In genomic region chr5:96972599-96973334, GRCh38 we compare ENCODE assay signal across 19 cellular contexts. TPM values are rescaled to one million over a fixed set of nuclear protein-coding genes. Genes with fewer than 3 reads are reported as not detected.
DNase-seq lines count a peak whose midpoint lies in the region; ATAC-seq and TF ChIP-seq lines count a peak whose summit lies in the region.
"Had no signal": no experiment of that assay in that cellular context is flagged by ENCODE, and none has a peak within 500 bp of the region (broad histone marks: within the 10 kb centered on the region; RNA-seq: fewer than 3 reads in every experiment).

No MANE protein-coding gene starts in this region.

- H3K9me3 ChIP-seq in right cardiac atrium (ENCODE audit: control insufficient read depth, low read length) = no peaks in the 10 kb centered on the region
- no peaks in the 10 kb centered on the region for H3K9me3 ChIP-seq in SU-DHL-6 (ENCODE audit: insufficient read depth, low read length)
- H3K9me3 ChIP-seq: breast epithelium, Peyer's patch had no signal

- TF ChIP-seq CTCF in SU-DHL-6 (IDR thresholded peaks at IDR 0.05; ENCODE audit: insufficient read depth, low read length, poor library complexity, severe bottlenecking) = no peak

- DNase-seq in right cardiac atrium (no peak), cardiac septum (ENCODE audit: low spot score) (no peak), superior temporal gyrus (ENCODE audit: extremely low spot score) (no peak), foreskin melanocyte (no peak), cerebellar cortex (ENCODE audit: low spot score) (no peak), KG1 (lab: John Stamatoyannopoulos, UW) (no peak)
- no peak for DNase-seq in effector memory CD8-positive, alpha-beta T cell
- DNase-seq: activated CD8-positive, alpha-beta memory T cell treated with anti-CD3 and anti-CD28 coated beads for 24 hours; activated naive CD4-positive, alpha-beta T cell treated with anti-CD3 and anti-CD28 coated beads, Interleukin-2, amount 50 U/mL, for 16 hours; H7; head of caudate nucleus; mammary epithelial cell; NCI-H2029 treated with DMSO at 0.1 percent for 48 hours; NCI-H510A treated with DMSO at 0.1 percent for 48 hours; Peyer's patch had no signal

- H3K4me1 Mint-ChIP-seq in effector memory CD8-positive, alpha-beta T cell (ENCODE audit: low read depth in 2 of 2) = peaks cover 60 to 82% of the 10 kb centered on the region in 2 donors

- no peaks in the 10 kb centered on the region for H3K27me3 Mint-ChIP-seq in effector memory CD8-positive, alpha-beta T cell

- WGBS in right cardiac atrium = 91% methylated on average over 5 of the region's 5 CpGs

- peaks cover 5% of the 10 kb centered on the region for H3K36me3 Mint-ChIP-seq in effector memory CD8-positive, alpha-beta T cell (ENCODE audit: insufficient read depth)
- H3K36me3 Mint-ChIP-seq: neural progenitor cell had no signal

- H3K9me3 Mint-ChIP-seq in effector memory CD8-positive, alpha-beta T cell = no peaks in the 10 kb centered on the region
- H3K9me3 Mint-ChIP-seq: neural progenitor cell had no signal

- no peak overlapping the region for H2AFZ ChIP-seq in SU-DHL-6 (ENCODE audit: low read depth, low read length, severe bottlenecking)
- H2AFZ ChIP-seq: neural progenitor cell had no signal

- H3K4me1 ChIP-seq in right cardiac atrium (ENCODE audit: control insufficient read depth, insufficient read depth, low read length) = peaks cover 9% of the 10 kb centered on the region
- H3K4me1 ChIP-seq: breast epithelium, neural progenitor cell had no signal

- H3K9ac ChIP-seq in SU-DHL-6 (ENCODE audit: low read length) = peak overlapping the region; percentile 21; the same call in 1 of the 2 replicates
- H3K9ac ChIP-seq: neural progenitor cell had no signal

- peaks cover 43% of the 10 kb centered on the region; the same call in 1 of the 2 replicates for H3F3A ChIP-seq in SU-DHL-6 (ENCODE audit: insufficient read depth)

- peak overlapping the region; percentile 80 to 91 for H3K27ac Mint-ChIP-seq in effector memory CD8-positive, alpha-beta T cell
- H3K27ac Mint-ChIP-seq: neural progenitor cell had no signal

- no peak overlapping the region for H3K4me3 ChIP-seq in right cardiac atrium (ENCODE audit: low read length)
- H3K4me3 ChIP-seq in SU-DHL-6 (ENCODE audit: insufficient read depth, low read length, poor library complexity, severe bottlenecking) = peak overlapping the region; percentile 1
- H3K4me3 ChIP-seq: breast epithelium, neural progenitor cell, Peyer's patch had no signal

- intact Hi-C loops in right cardiac atrium (cut with DNase I) = no loop called here
- intact Hi-C loops in cardiac septum (cut with DNase I) = loop anchor here (5.0 kb wide), 1 partner anchor 35 kb away; the partner anchor contains the start of gene LNPEP

- H3K4me2 ChIP-seq in SU-DHL-6 (ENCODE audit: low read depth, low read length, poor library complexity, severe bottlenecking) = peak overlapping the region; percentile 62
- H3K4me2 ChIP-seq: neural progenitor cell had no signal

- H3K4me3 Mint-ChIP-seq in effector memory CD8-positive, alpha-beta T cell = peak overlapping the region; percentile 53 to 63
- H3K4me3 Mint-ChIP-seq: neural progenitor cell had no signal

- no peak for ATAC-seq in right cardiac atrium
- ATAC-seq in effector memory CD8-positive, alpha-beta T cell (replicated peaks) = peak; percentile 36
- ATAC-seq: SK-N-SH treated with all-trans-retinoic acid at 6 μM for 48 hours had no signal

- no peaks in the 10 kb centered on the region for H3K27me3 ChIP-seq in right cardiac atrium (ENCODE audit: control insufficient read depth, insufficient read depth)
- no peaks in the 10 kb centered on the region for H3K27me3 ChIP-seq in SU-DHL-6 (ENCODE audit: low read length)
- H3K27me3 ChIP-seq: breast epithelium, neural progenitor cell, Peyer's patch had no signal

- H3K79me2 ChIP-seq in SU-DHL-6 (ENCODE audit: insufficient read depth, low read length) = peaks cover 100% of the 10 kb centered on the region

- H3K36me3 ChIP-seq in SU-DHL-6 (ENCODE audit: low read length) = 0 out of 2 replicates have a peak, but pooled peaks cover 5% of the 10 kb centered on the region
- H3K36me3 ChIP-seq: breast epithelium, neural progenitor cell, Peyer's patch had no signal

- peak overlapping the region; percentile 21 for H3K27ac ChIP-seq in right cardiac atrium (ENCODE audit: low read length)
- H3K27ac ChIP-seq in SU-DHL-6 (ENCODE audit: low read depth, low read length) = peak overlapping the region; percentile 47
- H3K27ac ChIP-seq: breast epithelium, neural progenitor cell, Peyer's patch had no signal

- H4K20me1 ChIP-seq in SU-DHL-6 (ENCODE audit: low read depth, low read length) = peaks cover 34% of the 10 kb centered on the region

- no peaks in the 10 kb centered on the region for H3K9me2 ChIP-seq in SU-DHL-6 (replicated peaks; ENCODE audit: insufficient read depth, low read length)

RNA-seq across cellular contexts. Expression of gene LNPEP, which starts 36.9 kb away (rescaled TPM):
- total RNA-seq in right cardiac atrium = 10 to 100 TPM; 56.5 to 70.1 (median 63.6) TPM
- polyA plus RNA-seq in right cardiac atrium = 15.7 TPM
- 61.4 TPM for total RNA-seq in cardiac septum
